ENCODE assay signal across 1 cellular context in genomic region chr10:11643039-11643438, GRCh38.
TF ChIP-seq lines count a peak whose summit lies in the region.

No MANE protein-coding gene starts in this region.

TF ChIP-seq in K562, 482 proteins besides CTCF, POLR2A, EP300 and RAD21 (continued from another document):
- TF ChIP-seq, protein P1, sequence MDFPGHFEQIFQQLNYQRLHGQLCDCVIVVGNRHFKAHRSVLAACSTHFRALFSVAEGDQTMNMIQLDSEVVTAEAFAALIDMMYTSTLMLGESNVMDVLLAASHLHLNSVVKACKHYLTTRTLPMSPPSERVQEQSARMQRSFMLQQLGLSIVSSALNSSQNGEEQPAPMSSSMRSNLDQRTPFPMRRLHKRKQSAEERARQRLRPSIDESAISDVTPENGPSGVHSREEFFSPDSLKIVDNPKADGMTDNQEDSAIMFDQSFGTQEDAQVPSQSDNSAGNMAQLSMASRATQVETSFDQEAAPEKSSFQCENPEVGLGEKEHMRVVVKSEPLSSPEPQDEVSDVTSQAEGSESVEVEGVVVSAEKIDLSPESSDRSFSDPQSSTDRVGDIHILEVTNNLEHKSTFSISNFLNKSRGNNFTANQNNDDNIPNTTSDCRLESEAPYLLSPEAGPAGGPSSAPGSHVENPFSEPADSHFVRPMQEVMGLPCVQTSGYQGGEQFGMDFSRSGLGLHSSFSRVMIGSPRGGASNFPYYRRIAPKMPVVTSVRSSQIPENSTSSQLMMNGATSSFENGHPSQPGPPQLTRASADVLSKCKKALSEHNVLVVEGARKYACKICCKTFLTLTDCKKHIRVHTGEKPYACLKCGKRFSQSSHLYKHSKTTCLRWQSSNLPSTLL (IDR thresholded peaks at IDR 0.05) = no peak
- TF ChIP-seq, protein P2, sequence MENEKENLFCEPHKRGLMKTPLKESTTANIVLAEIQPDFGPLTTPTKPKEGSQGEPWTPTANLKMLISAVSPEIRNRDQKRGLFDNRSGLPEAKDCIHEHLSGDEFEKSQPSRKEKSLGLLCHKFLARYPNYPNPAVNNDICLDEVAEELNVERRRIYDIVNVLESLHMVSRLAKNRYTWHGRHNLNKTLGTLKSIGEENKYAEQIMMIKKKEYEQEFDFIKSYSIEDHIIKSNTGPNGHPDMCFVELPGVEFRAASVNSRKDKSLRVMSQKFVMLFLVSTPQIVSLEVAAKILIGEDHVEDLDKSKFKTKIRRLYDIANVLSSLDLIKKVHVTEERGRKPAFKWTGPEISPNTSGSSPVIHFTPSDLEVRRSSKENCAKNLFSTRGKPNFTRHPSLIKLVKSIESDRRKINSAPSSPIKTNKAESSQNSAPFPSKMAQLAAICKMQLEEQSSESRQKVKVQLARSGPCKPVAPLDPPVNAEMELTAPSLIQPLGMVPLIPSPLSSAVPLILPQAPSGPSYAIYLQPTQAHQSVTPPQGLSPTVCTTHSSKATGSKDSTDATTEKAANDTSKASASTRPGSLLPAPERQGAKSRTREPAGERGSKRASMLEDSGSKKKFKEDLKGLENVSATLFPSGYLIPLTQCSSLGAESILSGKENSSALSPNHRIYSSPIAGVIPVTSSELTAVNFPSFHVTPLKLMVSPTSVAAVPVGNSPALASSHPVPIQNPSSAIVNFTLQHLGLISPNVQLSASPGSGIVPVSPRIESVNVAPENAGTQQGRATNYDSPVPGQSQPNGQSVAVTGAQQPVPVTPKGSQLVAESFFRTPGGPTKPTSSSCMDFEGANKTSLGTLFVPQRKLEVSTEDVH (IDR thresholded peaks at IDR 0.05; ENCODE audit: low read depth, partially characterized antibody) = no peak
- TF ChIP-seq SRF (CRISPR knock-in tag; IDR thresholded peaks at IDR 0.05) = peak in 1 of 2 experiments; percentile 76; a peak in 1 of 4 replicates
- TF ChIP-seq ZNF239 (CRISPR knock-in tag; IDR thresholded peaks at IDR 0.05) = no peak
